8 cellular contexts compared by ENCODE assay signal in the genomic region with DNA sequence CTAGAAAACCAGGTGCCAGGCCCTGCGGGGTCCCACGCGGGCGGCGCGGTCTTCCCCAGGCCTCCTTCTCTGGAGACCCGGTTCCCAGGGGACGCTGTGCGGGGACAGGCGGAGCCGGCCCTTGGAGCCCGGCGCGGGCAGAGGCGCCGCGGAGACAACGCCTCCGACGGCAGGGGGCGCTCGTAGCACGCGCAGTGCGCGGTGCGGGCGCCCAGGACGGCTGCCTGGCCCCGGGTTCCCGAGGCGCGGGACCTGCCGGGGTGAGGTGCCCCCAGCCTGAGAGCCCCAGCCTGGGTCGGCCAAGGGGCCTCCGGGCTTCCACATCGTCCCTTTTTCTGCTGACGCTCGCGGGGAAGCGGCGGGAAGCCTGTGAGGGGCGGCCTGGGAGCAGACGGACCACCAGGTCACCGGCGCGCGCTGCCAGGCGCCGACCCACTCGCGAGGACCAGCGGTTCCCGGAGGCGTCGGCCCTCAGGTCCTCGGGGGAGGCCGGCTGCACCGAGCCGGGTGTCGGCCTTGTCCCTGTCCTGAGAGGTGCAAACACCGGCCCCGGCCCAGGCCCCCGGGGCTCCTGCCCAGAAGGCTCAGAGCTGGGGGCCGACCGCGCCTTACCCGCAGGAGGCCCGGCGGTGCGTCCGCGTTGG. TPM values are rescaled to one million over a fixed set of nuclear protein-coding genes. Genes with fewer than 3 reads are reported as not detected.
A peak's percentile ranks its signal among the peaks of the same experiment; 100 is the strongest.
DNase-seq lines count a peak whose midpoint lies in the region; ATAC-seq and TF ChIP-seq lines count a peak whose summit lies in the region.

No MANE protein-coding gene starts in this region.

- POLR2A ChIA-PET in activated B cell treated with CpG ODN at 0.5 μM for 24 hours (lab: Charles Lee): interaction anchor here (1.0 kb wide), 1 partner anchor 500 kb away, joined by 4 read pairs; no protein-coding TSS in a partner anchor

- H3K27ac ChIP-seq in CD4-positive, CD25-positive, alpha-beta regulatory T cell (ENCODE audit: insufficient read depth, low read length, poor library complexity, severe bottlenecking): no peak overlapping the region

- CTCF ChIA-PET in activated B cell treated with CpG ODN at 0.5 μM for 24 hours (lab: Charles Lee): interaction anchor here (0.6 to 4.2 kb wide), 9 partner anchors 10 to 1030 kb away, joined by 3 to 43 read pairs (median 4); no protein-coding TSS in a partner anchor

- no peak overlapping the region for H3K27ac Mint-ChIP-seq in CD4-positive, CD25-positive, alpha-beta regulatory T cell
- H3K27ac Mint-ChIP-seq in activated B cell treated with CpG ODN at 0.5 μM for 24 hours: no peak overlapping the region
- no peak overlapping the region for H3K27ac Mint-ChIP-seq in central memory CD8-positive, alpha-beta T cell (ENCODE audit: low read depth)

- peaks cover 48% of the 10 kb centered on the region for H3K4me1 ChIP-seq in CD4-positive, CD25-positive, alpha-beta regulatory T cell (ENCODE audit: control insufficient read depth, insufficient read depth, low read length, poor library complexity, severe bottlenecking)

- peak; percentile 73 to 78 for ATAC-seq in CD4-positive, CD25-positive, alpha-beta regulatory T cell (ENCODE audit: low read depth in 2 of 2)
- ATAC-seq in GM21423 (IDR thresholded peaks at IDR 0.05; ENCODE audit: unreplicated experiment) (peak; percentile 72), activated B cell treated with CpG ODN at 0.5 μM for 24 hours (ENCODE audit: low read depth) (peak; percentile 76), GM18517 (IDR thresholded peaks at IDR 0.05; ENCODE audit: unreplicated experiment) (no peak)
- ATAC-seq in central memory CD8-positive, alpha-beta T cell (replicated peaks; ENCODE audit: extremely low read depth, poor library complexity, severe bottlenecking): peak; percentile 64

- H3K9me3 Mint-ChIP-seq in CD4-positive, CD25-positive, alpha-beta regulatory T cell: peaks cover 0 to 2% (median 0%) of the 10 kb centered on the region in 7 donors
- no peaks in the 10 kb centered on the region for H3K9me3 Mint-ChIP-seq in activated B cell treated with CpG ODN at 0.5 μM for 24 hours
- H3K9me3 Mint-ChIP-seq in central memory CD8-positive, alpha-beta T cell: no peaks in the 10 kb centered on the region

- intact Hi-C loops in activated B cell treated with CpG ODN at 0.5 μM for 24 hours (cut with micrococcal nuclease): loop anchor here (1.0 to 2.0 kb wide), 6 partner anchors 82 to 1030 kb away; no protein-coding TSS in a partner anchor

- DNase-seq in CD4-positive, CD25-positive, alpha-beta regulatory T cell: peak; percentile 32 to 61 (median 49)
- DNase-seq in MG63 (peak; percentile 49), activated B cell treated with CpG ODN at 0.5 μM for 24 hours (peak; percentile 80), kidney glomerular epithelial cell (lab: John Stamatoyannopoulos, UW) (peak; percentile 44)
- DNase-seq in central memory CD8-positive, alpha-beta T cell (ENCODE audit: low spot score in 2 of 2): peak; percentile 39 to 64
- DNase-seq in stimulated activated CD4-positive, alpha-beta T cell treated with anti-CD3 and anti-CD28 coated beads, Interleukin-2, amount 100 ng/mL, for 24 hours: peak; percentile 76 to 81

- TF ChIP-seq CTCF in activated B cell treated with CpG ODN at 0.5 μM for 24 hours (IDR thresholded peaks at IDR 0.05): no peak

- peaks cover 14 to 38% (median 26%) of the 10 kb centered on the region in 4 donors for H3K4me1 Mint-ChIP-seq in CD4-positive, CD25-positive, alpha-beta regulatory T cell
- peaks cover 34% of the 10 kb centered on the region for H3K4me1 Mint-ChIP-seq in activated B cell treated with CpG ODN at 0.5 μM for 24 hours
- peaks cover 32% of the 10 kb centered on the region for H3K4me1 Mint-ChIP-seq in central memory CD8-positive, alpha-beta T cell

- no peaks in the 10 kb centered on the region for H3K36me3 Mint-ChIP-seq in CD4-positive, CD25-positive, alpha-beta regulatory T cell
- H3K36me3 Mint-ChIP-seq in activated B cell treated with CpG ODN at 0.5 μM for 24 hours (ENCODE audit: low read depth): peaks cover 2% of the 10 kb centered on the region
- peaks cover 14% of the 10 kb centered on the region for H3K36me3 Mint-ChIP-seq in central memory CD8-positive, alpha-beta T cell (ENCODE audit: insufficient read depth)

- peaks cover 83% of the 10 kb centered on the region for H3K27me3 Mint-ChIP-seq in CD4-positive, CD25-positive, alpha-beta regulatory T cell
- H3K27me3 Mint-ChIP-seq in activated B cell treated with CpG ODN at 0.5 μM for 24 hours: peaks cover 72% of the 10 kb centered on the region
- peaks cover 88% of the 10 kb centered on the region for H3K27me3 Mint-ChIP-seq in central memory CD8-positive, alpha-beta T cell

- H3K27me3 ChIP-seq in CD4-positive, CD25-positive, alpha-beta regulatory T cell (ENCODE audit: control insufficient read depth, insufficient read depth, low read length): peaks cover 32% of the 10 kb centered on the region
- H3K27me3 ChIP-seq in MG63: no peaks in the 10 kb centered on the region

- no peaks in the 10 kb centered on the region for H3K36me3 ChIP-seq in CD4-positive, CD25-positive, alpha-beta regulatory T cell (ENCODE audit: control insufficient read depth, insufficient read depth, low read length)
- H3K36me3 ChIP-seq in MG63: no peaks in the 10 kb centered on the region

- no peak overlapping the region for H3K4me3 ChIP-seq in CD4-positive, CD25-positive, alpha-beta regulatory T cell (ENCODE audit: low read depth, low read length)
- H3K4me3 ChIP-seq in MG63: peak overlapping the region; percentile 29

- H3K9me3 ChIP-seq in CD4-positive, CD25-positive, alpha-beta regulatory T cell (ENCODE audit: control insufficient read depth in 2 of 2, low read length in 2 of 2): no peaks in the 10 kb centered on the region
- H3K9me3 ChIP-seq in MG63: no peaks in the 10 kb centered on the region

- no peak overlapping the region for H3K4me3 Mint-ChIP-seq in CD4-positive, CD25-positive, alpha-beta regulatory T cell
- H3K4me3 Mint-ChIP-seq in activated B cell treated with CpG ODN at 0.5 μM for 24 hours: no peak overlapping the region
- H3K4me3 Mint-ChIP-seq in central memory CD8-positive, alpha-beta T cell: no peak overlapping the region

RNA-seq across cellular contexts. Expression of gene FOXC1, which starts 5.2 kb away (rescaled TPM):
- not detected for total RNA-seq in CD4-positive, CD25-positive, alpha-beta regulatory T cell
- not detected for polyA plus RNA-seq in CD4-positive, CD25-positive, alpha-beta regulatory T cell
- total RNA-seq in MG63 (2014; rRNA removed; shearing (Covaris generic); ENCODE audit: low replicate concordance): 2.2 and 5.5 TPM in 2 replicates
- 1.00 and 1.1 TPM in 2 replicates for total RNA-seq in activated B cell treated with CpG ODN at 0.5 μM for 24 hours
